7 cellular contexts compared by ENCODE assay signal in genomic region chrX:125152011-125152410, GRCh38.
"Had no signal": no experiment of that assay in that cellular context is flagged by ENCODE, and none has a peak within 500 bp of the region (broad histone marks: within the 10 kb centered on the region; RNA-seq: fewer than 3 reads in every experiment).

No MANE protein-coding gene starts in this region.

- H3K27ac ChIP-seq: HL-60, KMS-11 had no signal

- FAIRE-seq: HepG2, HTR-8/SVneo had no signal

- H3K4me2 ChIP-seq: KMS-11 had no signal

- ATAC-seq: HepG2 had no signal

- H3K9ac ChIP-seq: KMS-11 had no signal

- DNase-seq: IMR-90, KBM-7, KG1 had no signal
